In genomic region chr14:94423465-94424056, GRCh38 we compare ENCODE assay signal across 8 cellular contexts. TPM values are rescaled to one million over a fixed set of nuclear protein-coding genes. Genes with fewer than 3 reads are reported as not detected.
A peak's percentile ranks its signal among the peaks of the same experiment; 100 is the strongest.
DNase-seq lines count a peak whose midpoint lies in the region; ATAC-seq and TF ChIP-seq lines count a peak whose summit lies in the region.

No MANE protein-coding gene starts in this region.

- H3K4me3 ChIP-seq in gastroesophageal sphincter (no peak overlapping the region), ovary (no peak overlapping the region), vagina (no peak overlapping the region)
- H3K4me3 ChIP-seq in effector memory CD4-positive, alpha-beta T cell (ENCODE audit: insufficient read depth, low read depth, low read length, poor library complexity, severe bottlenecking): no peak overlapping the region

- peak; percentile 84 for TF ChIP-seq CTCF in GM20000 (IDR thresholded peaks at IDR 0.05; ENCODE audit: extremely low read depth, missing control alignments)
- TF ChIP-seq CTCF in gastroesophageal sphincter (IDR thresholded peaks at IDR 0.05): peak in 2 of 4 experiments; percentile 31 to 59
- peak in 1 of 3 donors; percentile 39 for TF ChIP-seq CTCF in ovary (IDR thresholded peaks at IDR 0.05)
- peak; percentile 32 to 37 (median 32) for TF ChIP-seq CTCF in vagina (IDR thresholded peaks at IDR 0.05)

- H3K27ac ChIP-seq in gastroesophageal sphincter: no peak overlapping the region
- no peak overlapping the region for H3K27ac ChIP-seq in ovary
- H3K27ac ChIP-seq in vagina: no peak overlapping the region
- H3K27ac ChIP-seq in effector memory CD4-positive, alpha-beta T cell (ENCODE audit: insufficient read depth, low read length, poor library complexity, severe bottlenecking): no peak overlapping the region

- H3K9me3 ChIP-seq in gastroesophageal sphincter: peaks cover 0 to 10% (median 0%) of the 10 kb centered on the region in 3 donors
- no peaks in the 10 kb centered on the region for H3K9me3 ChIP-seq in ovary
- no peaks in the 10 kb centered on the region for H3K9me3 ChIP-seq in vagina
- no peaks in the 10 kb centered on the region for H3K9me3 ChIP-seq in effector memory CD4-positive, alpha-beta T cell (ENCODE audit: control insufficient read depth, low read length)

- DNase-seq in CD1c-positive myeloid dendritic cell (ENCODE audit: extremely low spot score) (peak; percentile 68), GM20000 (ENCODE audit: low spot score) (peak; percentile 58), NCI-H2227 treated with DMSO at 0.1 percent for 48 hours (lab: John Stamatoyannopoulos, UW) (peak; percentile 17), ovary (peak; percentile 34 to 67 (median 47)), vagina (ENCODE audit: extremely low spot score in 2 of 2) (peak in 1 of 2 donors; percentile 43)
- DNase-seq in activated CD8-positive, alpha-beta memory T cell treated with anti-CD3 and anti-CD28 coated beads, Interleukin-2, amount 50 U/mL, for 24 hours (ENCODE audit: extremely low read depth): peak; percentile 2
- no peak for DNase-seq in effector memory CD4-positive, alpha-beta T cell

- intact Hi-C loops in ovary (cut with DNase I) (no loop called here), vagina (cut with DNase I) (no loop called here)

- H3K27me3 ChIP-seq in gastroesophageal sphincter (peaks cover 26% of the 10 kb centered on the region), ovary (no peaks in the 10 kb centered on the region), vagina (no peaks in the 10 kb centered on the region)
- H3K27me3 ChIP-seq in effector memory CD4-positive, alpha-beta T cell (replicated peaks; ENCODE audit: control insufficient read depth, insufficient read depth, low read length, poor library complexity, severe bottlenecking): no peaks in the 10 kb centered on the region

- H3K36me3 ChIP-seq in gastroesophageal sphincter: no peaks in the 10 kb centered on the region
- H3K36me3 ChIP-seq in ovary: no peaks in the 10 kb centered on the region
- H3K36me3 ChIP-seq in vagina: no peaks in the 10 kb centered on the region
- H3K36me3 ChIP-seq in effector memory CD4-positive, alpha-beta T cell (ENCODE audit: control insufficient read depth, insufficient read depth, low read length): no peaks in the 10 kb centered on the region

- no peaks in the 10 kb centered on the region for H3K4me1 ChIP-seq in gastroesophageal sphincter
- no peaks in the 10 kb centered on the region for H3K4me1 ChIP-seq in ovary (ENCODE audit: insufficient read depth)
- H3K4me1 ChIP-seq in vagina: no peaks in the 10 kb centered on the region
- no peaks in the 10 kb centered on the region for H3K4me1 ChIP-seq in effector memory CD4-positive, alpha-beta T cell (ENCODE audit: control insufficient read depth, insufficient read depth, low read length, poor library complexity, severe bottlenecking)

- TF ChIP-seq EP300 in gastroesophageal sphincter (IDR thresholded peaks at IDR 0.05) (no peak), ovary (IDR thresholded peaks at IDR 0.05) (no peak)

- TF ChIP-seq POLR2A in gastroesophageal sphincter (IDR thresholded peaks at IDR 0.05): no peak
- no peak for TF ChIP-seq POLR2A in ovary (IDR thresholded peaks at IDR 0.05)
- no peak for TF ChIP-seq POLR2A in vagina (IDR thresholded peaks at IDR 0.05)

- ATAC-seq in gastroesophageal sphincter: peak; percentile 13

- 4 to 12% methylated on average over 5 to 9 of the region's 13 CpGs for WGBS in gastroesophageal sphincter (ENCODE audit: low coverage in 1 of 2), 2 donors
- 10 to 13% (median 10%) methylated on average over 13 of the region's 13 CpGs for WGBS in ovary, 3 donors

RNA-seq across cellular contexts. Expression of gene SERPINA11, which starts 29.0 kb away (rescaled TPM):
- total RNA-seq in gastroesophageal sphincter (not detected), ovary (not detected), vagina (not detected)
- polyA plus RNA-seq in ovary: not detected

RNA-seq across cellular contexts. Expression of gene SERPINA1, which starts 35.2 kb away (rescaled TPM):
- total RNA-seq in gastroesophageal sphincter (10 to 100 TPM in 2 of 4 donors, 1 to 10 TPM in 2; 1.7 to 22.1 (median 9.4) TPM), ovary (10 to 100 TPM in 3 of 7 donors, 1 to 10 TPM in 4; 1.2 to 23.9 (median 9.9) TPM), vagina (6.1 TPM)
- 10 to 100 TPM in 1 of 2 donors, 1 to 10 TPM in 1; 1.9 to 25.7 TPM for polyA plus RNA-seq in ovary

RNA-seq across cellular contexts. Expression of gene SERPINA9, which starts 52.4 kb away (rescaled TPM):
- total RNA-seq in gastroesophageal sphincter (not detected), ovary (not detected), vagina (2.0 TPM)
- not detected for polyA plus RNA-seq in ovary

RNA-seq across cellular contexts. Expression of gene SERPINA2, which starts 57.1 kb away (rescaled TPM):
- not detected for total RNA-seq in gastroesophageal sphincter
- not detected for total RNA-seq in ovary
- polyA plus RNA-seq in ovary: not detected
- not detected for total RNA-seq in vagina

Comparison
In these comparisons a context has a peak if more than half of its experiments do, and no peak if none do; other contexts are left out.
1. DNase-seq: peak in CD1c-positive myeloid dendritic cell (single experiment), GM20000 (single experiment), NCI-H2227 treated with DMSO at 0.1 percent for 48 hours (single experiment), activated CD8-positive, alpha-beta memory T cell treated with anti-CD3 and anti-CD28 coated beads, Interleukin-2, amount 50 U/mL, for 24 hours (single experiment) and ovary (5 of 5); none in effector memory CD4-positive, alpha-beta T cell (0 of 3).